2 cellular contexts compared by ENCODE assay signal in genomic region chr9:124757589-124757988, GRCh38.
TF ChIP-seq lines count a peak whose summit lies in the region.

No MANE protein-coding gene starts in this region.

TF ChIP-seq in HepG2, 621 proteins besides CTCF, POLR2A, EP300 and RAD21:
- TF ChIP-seq ZNF276 (CRISPR knock-in tag; IDR thresholded peaks at IDR 0.05; ENCODE audit: low read depth) (no peak), IRF9 (CRISPR knock-in tag; IDR thresholded peaks at IDR 0.05; ENCODE audit: borderline replicate concordance) (no peak), ZNF207 (IDR thresholded peaks at IDR 0.05; ENCODE audit: borderline replicate concordance) (no peak), REXO4 (CRISPR knock-in tag; IDR thresholded peaks at IDR 0.05; ENCODE audit: borderline replicate concordance) (no peak), KLF6 (CRISPR knock-in tag; IDR thresholded peaks at IDR 0.05) (no peak), HNRNPUL1 (IDR thresholded peaks at IDR 0.05; ENCODE audit: low read depth, low read length) (no peak), ZNF768 (CRISPR knock-in tag; IDR thresholded peaks at IDR 0.05) (no peak)

TF ChIP-seq in K562, 482 proteins besides CTCF, POLR2A, EP300 and RAD21:
- no peak for TF ChIP-seq KAT8 (IDR thresholded peaks at IDR 0.05; ENCODE audit: low read depth)
- no peak for TF ChIP-seq ZNF592 (IDR thresholded peaks at IDR 0.05)
- no peak for TF ChIP-seq ZNF511 (CRISPR knock-in tag; IDR thresholded peaks at IDR 0.05)
- TF ChIP-seq KDM4B (IDR thresholded peaks at IDR 0.05; ENCODE audit: borderline replicate concordance in 2 of 2, low read depth in 1 of 2): no peak
- TF ChIP-seq MLX (CRISPR knock-in tag; conservative IDR thresholded peaks at IDR 0.05): no peak
- TF ChIP-seq RBM22 (IDR thresholded peaks at IDR 0.05; ENCODE audit: low read depth, low read length, poor library complexity, severe bottlenecking): no peak
- TF ChIP-seq FOXJ2 (tag; IDR thresholded peaks at IDR 0.05): no peak
- no peak for TF ChIP-seq BCLAF1 (IDR thresholded peaks at IDR 0.05; ENCODE audit: borderline replicate concordance in 1 of 2, control insufficient read depth in 1 of 2, low read depth in 2 of 2, low read length in 1 of 2)
- TF ChIP-seq ZFP30 (CRISPR knock-in tag; IDR thresholded peaks at IDR 0.05; ENCODE audit: borderline replicate concordance): no peak
- TF ChIP-seq MITF (IDR thresholded peaks at IDR 0.05): no peak
